In genomic region chrX:68440940-68441339, GRCh38 we compare ENCODE assay signal across 10 cellular contexts. TPM values are rescaled to one million over a fixed set of nuclear protein-coding genes. Genes with fewer than 3 reads are reported as not detected.
DNase-seq lines count a peak whose midpoint lies in the region; ATAC-seq and TF ChIP-seq lines count a peak whose summit lies in the region.
"Had no signal": no experiment of that assay in that cellular context is flagged by ENCODE, and none has a peak within 500 bp of the region (broad histone marks: within the 10 kb centered on the region; RNA-seq: fewer than 3 reads in every experiment).

No MANE protein-coding gene starts in this region.

- H3K36me3 ChIP-seq in right lobe of liver = no peaks in the 10 kb centered on the region

- no peak overlapping the region for H3K4me3 ChIP-seq in right lobe of liver

- no peaks in the 10 kb centered on the region for H3K9me3 ChIP-seq in right lobe of liver

- TF ChIP-seq CTCF in right lobe of liver (IDR thresholded peaks at IDR 0.05) = no peak
- TF ChIP-seq CTCF in GM20000 (IDR thresholded peaks at IDR 0.05; ENCODE audit: extremely low read depth, missing control alignments) = no peak

- no peak for TF ChIP-seq POLR2A in right lobe of liver (IDR thresholded peaks at IDR 0.05)

- H3K4me1 ChIP-seq in right lobe of liver = no peaks in the 10 kb centered on the region

- 21% methylated on average over 1 of the region's 1 CpG for WGBS in right lobe of liver (ENCODE audit: insufficient coverage, low coverage, low lambda C conversion rate, missing lambda C conversion rate)

- ATAC-seq in right lobe of liver = peak; percentile 47 to 65 (median 58)
- no peak for ATAC-seq in GM21360 (IDR thresholded peaks at IDR 0.05; ENCODE audit: unreplicated experiment)
- no peak for ATAC-seq in GM19397 (IDR thresholded peaks at IDR 0.05; ENCODE audit: unreplicated experiment)
- ATAC-seq: CD8-positive, alpha-beta T cell had no signal

- intact Hi-C loops in right lobe of liver (cut with DNase I) = no loop called here

- H3K27ac ChIP-seq in right lobe of liver = no peak overlapping the region

- peak; percentile 24 for DNase-seq in AG08395 (ENCODE audit: low spot score)
- DNase-seq in LoVo (ENCODE audit: low spot score) = peak; percentile 46
- peak; percentile 17 for DNase-seq in brain pericyte (ENCODE audit: low read depth, low spot score)
- DNase-seq in right lobe of liver = peak in 2 of 3 donors; percentile 43 to 76
- no peak for DNase-seq in GM20000 (ENCODE audit: low spot score)
- no peak for DNase-seq in NCI-H345 (lab: John Stamatoyannopoulos, UW)
- DNase-seq: CD8-positive, alpha-beta T cell; nephron progenitor cell had no signal

- H3K27me3 ChIP-seq in right lobe of liver = peaks cover 0 to 5% of the 10 kb centered on the region in 2 donors

RNA-seq across cellular contexts. Expression of gene OPHN1, which starts 7.6 kb away (rescaled TPM):
- 1 to 10 TPM in 2 of 6 experiments, under 1 TPM in 4; 0.47 to 1.2 (median 0.81) TPM for total RNA-seq in right lobe of liver

RNA-seq across cellular contexts. Expression of gene YIPF6, which starts 57.9 kb away (rescaled TPM):
- total RNA-seq in right lobe of liver = 10 to 100 TPM; 24.9 to 37.0 (median 30.9) TPM

Comparison
In these comparisons a context has a peak if more than half of its experiments do, and no peak if none do; other contexts are left out.
1. DNase-seq: peak in AG08395 (single experiment), LoVo (single experiment), brain pericyte (single experiment) and right lobe of liver (2 of 3); none in GM20000 (single experiment) and NCI-H345 (single experiment).
2. ATAC-seq: peak in right lobe of liver (4 of 4); none in GM21360 (single experiment) and GM19397 (single experiment).